8 cellular contexts compared by ENCODE assay signal in genomic region chr3:122609798-122610559, GRCh38. TPM values are rescaled to one million over a fixed set of nuclear protein-coding genes. Genes with fewer than 3 reads are reported as not detected.
DNase-seq lines count a peak whose midpoint lies in the region; ATAC-seq and TF ChIP-seq lines count a peak whose summit lies in the region.

No MANE protein-coding gene starts in this region.

- CTCF ChIA-PET in IMR-90 (lab: Yijun Ruan, JAX), result no interaction called here

- no peak for TF ChIP-seq POLR2A in IMR-90 (IDR thresholded peaks at IDR 0.05; ENCODE audit: low read depth, low read length)
- TF ChIP-seq POLR2A in adrenal gland (IDR thresholded peaks at IDR 0.05), result no peak
- no peak for TF ChIP-seq POLR2A in spleen (IDR thresholded peaks at IDR 0.05)
- no peak for TF ChIP-seq POLR2A in uterus (IDR thresholded peaks at IDR 0.05)

- intact Hi-C loops in IMR-90 (cut with micrococcal nuclease) (no loop called here), adrenal gland (cut with DNase I) (no loop called here), spleen (cut with DNase I; ENCODE audit: low total_unique reads) (no loop called here), uterus (cut with DNase I; ENCODE audit: low total_unique reads) (no loop called here), upper lobe of right lung (cut with DNase I) (no loop called here)

- H3K4me1 Mint-ChIP-seq in GM23338, result peaks cover under 1% of the 10 kb centered on the region; the same call in 2 of the 3 replicates

- no peaks in the 10 kb centered on the region for H3K36me3 Mint-ChIP-seq in GM23338 (ENCODE audit: low read depth)

- DNase-seq in GM13976 (ENCODE audit: low spot score) (peak; percentile 82), IMR-90 (peak; percentile 89), adrenal gland (peak in 1 of 7 donors; percentile 2), spleen (no peak), uterus (no peak), GM23338 (ENCODE audit: low spot score) (no peak), upper lobe of right lung (no peak)

- H2BK5ac ChIP-seq in IMR-90 (ENCODE audit: low read depth, low read length, poor library complexity, severe bottlenecking), result peak overlapping the region; percentile 87

- peak overlapping the region; percentile 74; the same call in 1 of the 2 replicates for H3K27ac ChIP-seq in IMR-90 (ENCODE audit: insufficient read depth, low read length)
- peak overlapping the region in 3 of 5 donors; percentile 19 to 60 (median 43) for H3K27ac ChIP-seq in adrenal gland
- peak overlapping the region in 5 of 8 donors; percentile 11 to 55 (median 46) for H3K27ac ChIP-seq in spleen
- no peak overlapping the region for H3K27ac ChIP-seq in uterus
- no peak overlapping the region for H3K27ac ChIP-seq in GM23338 (ENCODE audit: low read depth)
- no peak overlapping the region for H3K27ac ChIP-seq in upper lobe of right lung

- H3K4ac ChIP-seq in IMR-90 (ENCODE audit: low read depth, low read length), result peak overlapping the region; percentile 98

- peak overlapping the region; percentile 69 for H3K4me2 ChIP-seq in IMR-90 (ENCODE audit: low read depth, low read length)
- H3K4me2 ChIP-seq in GM23338, result no peak overlapping the region

- H3K23ac ChIP-seq in IMR-90 (ENCODE audit: low read depth, low read length), result peak overlapping the region; percentile 86

- H3K9me3 Mint-ChIP-seq in GM23338, result no peaks in the 10 kb centered on the region

- H3K27me3 ChIP-seq in IMR-90 (ENCODE audit: control insufficient read depth, insufficient read depth, low read length) (peaks cover 3% of the 10 kb centered on the region), adrenal gland (no peaks in the 10 kb centered on the region), spleen (replicated peaks in 1 of 7) (no peaks in the 10 kb centered on the region), uterus (no peaks in the 10 kb centered on the region), GM23338 (ENCODE audit: insufficient read depth) (no peaks in the 10 kb centered on the region), upper lobe of right lung (no peaks in the 10 kb centered on the region)

- H3K4me3 ChIP-seq in IMR-90 (ENCODE audit: insufficient read depth, low read depth, low read length), result no peak overlapping the region; the same call in 1 of the 2 replicates
- H3K4me3 ChIP-seq in adrenal gland, result peak overlapping the region in 2 of 4 donors; percentile 5 to 27
- H3K4me3 ChIP-seq in spleen, result no peak overlapping the region
- H3K4me3 ChIP-seq in uterus, result no peak overlapping the region
- H3K4me3 ChIP-seq in GM23338, result no peak overlapping the region
- no peak overlapping the region for H3K4me3 ChIP-seq in upper lobe of right lung

- peak overlapping the region; percentile 58; the same call in 1 of the 2 replicates for H3K9ac ChIP-seq in IMR-90 (ENCODE audit: low read depth, low read length)

- POLR2A ChIA-PET in IMR-90 (lab: Charles Lee; ENCODE audit: unreplicated experiment), result interaction anchor here (0.7 kb wide), 1 partner anchor 724 kb away, joined by 3 read pairs; no protein-coding TSS in a partner anchor

- 85% methylated on average over 2 of the region's 7 CpGs; no CpG with 5 or more reads in 1 of the 2 experiments for whole genome bisulfite sequencing in IMR-90 (ENCODE audit: extremely low coverage in 2 of 2, insufficient read length in 1 of 2), 2 experiments
- 63 to 70% (median 68%) methylated on average over 7 of the region's 7 CpGs for WGBS in adrenal gland, 4 donors
- 72 to 79% (median 75%) methylated on average over 7 of the region's 7 CpGs for WGBS in spleen, 5 donors

- H3K18ac ChIP-seq in IMR-90 (ENCODE audit: low read depth, low read length), result peak overlapping the region; percentile 78

- H4K20me1 ChIP-seq in IMR-90 (ENCODE audit: insufficient read depth, low read length) (no peaks in the 10 kb centered on the region), GM23338 (replicated peaks; ENCODE audit: insufficient read depth) (no peaks in the 10 kb centered on the region)

- H3K36me3 ChIP-seq in IMR-90 (ENCODE audit: control insufficient read depth, insufficient read depth, low read length), result no peaks in the 10 kb centered on the region
- no peaks in the 10 kb centered on the region for H3K36me3 ChIP-seq in adrenal gland (replicated peaks in 1 of 2)
- peaks cover 0 to 66% (median 14%) of the 10 kb centered on the region in 6 donors for H3K36me3 ChIP-seq in spleen
- H3K36me3 ChIP-seq in uterus, result no peaks in the 10 kb centered on the region
- no peaks in the 10 kb centered on the region for H3K36me3 ChIP-seq in GM23338 (ENCODE audit: insufficient read depth)
- H3K36me3 ChIP-seq in upper lobe of right lung, result no peaks in the 10 kb centered on the region

- peaks cover 0 to 2% of the 10 kb centered on the region in 2 experiments; a peak in 1 of 4 replicates for H3K79me1 ChIP-seq in IMR-90 (ENCODE audit: low read depth in 1 of 2, low read length in 2 of 2)

- no peak for TF ChIP-seq CTCF in GM13976 (IDR thresholded peaks at IDR 0.05; ENCODE audit: borderline replicate concordance, control extremely low read depth, extremely low read depth, insufficient read depth, missing control alignments)
- no peak for TF ChIP-seq CTCF in IMR-90 (conservative IDR thresholded peaks at IDR 0.05; ENCODE audit: low read depth, low read length)
- no peak for TF ChIP-seq CTCF in adrenal gland (IDR thresholded peaks at IDR 0.05)
- no peak for TF ChIP-seq CTCF in spleen (IDR thresholded peaks at IDR 0.05 in 8 of 11, conservative IDR thresholded peaks at IDR 0.05 in 3 of 11)
- no peak for TF ChIP-seq CTCF in uterus (IDR thresholded peaks at IDR 0.05)
- TF ChIP-seq CTCF in GM23338 (conservative IDR thresholded peaks at IDR 0.05; ENCODE audit: low read depth in 2 of 2), result no peak
- no peak for TF ChIP-seq CTCF in upper lobe of right lung (IDR thresholded peaks at IDR 0.05)

- dilution Hi-C loops in IMR-90 (cut with HindIII; ENCODE audit: low sequenced_read_pairs, unreplicated experiment), result no loop called here

- no TSS peak for BruUV-seq in IMR-90 (replicated peaks; lab: Mats Ljungman, UMichigan)

- H3K4me1 ChIP-seq in IMR-90 (ENCODE audit: control insufficient read depth, insufficient read depth, low read length) (peaks cover 3% of the 10 kb centered on the region), adrenal gland (replicated peaks in 1 of 2) (no peaks in the 10 kb centered on the region), spleen (peaks cover 0 to 22% (median 7%) of the 10 kb centered on the region in 6 donors), uterus (no peaks in the 10 kb centered on the region), GM23338 (ENCODE audit: insufficient read depth) (peaks cover 6% of the 10 kb centered on the region; the same call in 1 of the 2 replicates), upper lobe of right lung (no peaks in the 10 kb centered on the region)

- H2BK15ac ChIP-seq in IMR-90 (ENCODE audit: low read depth, low read length), result peak overlapping the region; percentile 98; the same call in 2 of the 3 replicates

- peak overlapping the region; percentile 77 to 98; a peak in 3 of 4 replicates for H4K8ac ChIP-seq in IMR-90 (ENCODE audit: low read depth in 2 of 2, low read length in 2 of 2)

- TF ChIP-seq RAD21 in IMR-90 (IDR thresholded peaks at IDR 0.05; ENCODE audit: low read length), result no peak

- H3K4me3 Mint-ChIP-seq in GM23338, result no peak overlapping the region

- no peaks in the 10 kb centered on the region for H3K79me2 ChIP-seq in GM23338 (replicated peaks; ENCODE audit: insufficient read depth)

- no peaks in the 10 kb centered on the region for H3K9me2 ChIP-seq in GM23338 (ENCODE audit: insufficient read depth)

- ATAC-seq in GM21723 (IDR thresholded peaks at IDR 0.05; ENCODE audit: unreplicated experiment) (peak; percentile 96), IMR-90 (ENCODE audit: low read depth) (peak; percentile 94), GM23338 (no peak), upper lobe of right lung (no peak)

- peaks cover 4% of the 10 kb centered on the region for H3K9me3 ChIP-seq in IMR-90 (ENCODE audit: control insufficient read depth, insufficient read depth, low read length)
- no peaks in the 10 kb centered on the region for H3K9me3 ChIP-seq in adrenal gland (replicated peaks in 1 of 3)
- no peaks in the 10 kb centered on the region for H3K9me3 ChIP-seq in spleen
- no peaks in the 10 kb centered on the region for H3K9me3 ChIP-seq in uterus
- H3K9me3 ChIP-seq in upper lobe of right lung, result no peaks in the 10 kb centered on the region

- H4K5ac ChIP-seq in IMR-90 (ENCODE audit: low read depth, low read length), result peak overlapping the region; percentile 92

- no peaks in the 10 kb centered on the region for H3K27me3 Mint-ChIP-seq in GM23338 (ENCODE audit: insufficient read depth, low read depth, poor library complexity)

- peaks cover 3% of the 10 kb centered on the region for H3K9me1 ChIP-seq in IMR-90 (ENCODE audit: insufficient read depth, low read length)

- H2BK120ac ChIP-seq in IMR-90 (ENCODE audit: low read depth, low read length), result peak overlapping the region; percentile 96

- H3K56ac ChIP-seq in IMR-90 (ENCODE audit: extremely low read depth, insufficient read depth, low read length), result peak overlapping the region; percentile 42; the same call in 1 of the 2 replicates

- no peak overlapping the region for H3K27ac Mint-ChIP-seq in GM23338

- H4K91ac ChIP-seq in IMR-90 (ENCODE audit: insufficient read depth, low read depth, low read length), result peak overlapping the region; percentile 89

- H2AFZ ChIP-seq in IMR-90 (replicated peaks; ENCODE audit: low read length, poor library complexity), result peak overlapping the region; percentile 84
- no peak overlapping the region for H2AFZ ChIP-seq in GM23338

- peak overlapping the region; percentile 96 for H2AK5ac ChIP-seq in IMR-90 (ENCODE audit: low read depth, low read length)

- H3K14ac ChIP-seq in IMR-90 (replicated peaks; ENCODE audit: low read depth, low read length), result peak overlapping the region; percentile 96

- H2BK20ac ChIP-seq in IMR-90 (ENCODE audit: low read depth, low read length), result peak overlapping the region; percentile 91

- no peaks in the 10 kb centered on the region for H3F3A ChIP-seq in GM23338 (replicated peaks; ENCODE audit: low read depth)

- H2AK9ac ChIP-seq in IMR-90 (replicated peaks; ENCODE audit: low read depth, low read length, poor library complexity), result peak overlapping the region; percentile 66

- in situ Hi-C loops in GM13976 (cut with MboI; ENCODE audit: low sequenced_read_pairs, unreplicated experiment) (no loop called here), IMR-90 (cut with MboI; ENCODE audit: low sequenced_read_pairs) (no loop called here)

RNA-seq across cellular contexts. Expression of gene PARP15, which starts 32.5 kb away (rescaled TPM):
- total RNA-seq in IMR-90 (2012; rRNA removed), result not detected in 2 replicates
- 0.03 and 0.10 TPM in 2 replicates for polyA plus RNA-seq in IMR-90 (2012; rRNA removed)
- 0.03 TPM in 1 of 2 replicates, not detected in the other for polyA plus RNA-seq in IMR-90 (2012; cell fraction: cytosol; rRNA removed)
- 0.08 and 0.57 TPM in 2 replicates for polyA plus RNA-seq in IMR-90 (2012; cell fraction: nucleus; rRNA removed; ENCODE audit: low replicate concordance)
- total RNA-seq in adrenal gland, result 1 to 10 TPM in 5 of 8 donors, under 1 TPM in 3; 0.12 to 2.9 (median 1.4) TPM
- 1 to 10 TPM; 1.0 to 4.3 (median 1.3) TPM for polyA plus RNA-seq in adrenal gland
- total RNA-seq in spleen, result 100 to 1,000 TPM in 1 of 7 donors, 10 to 100 TPM in 6; 59.3 to 114 (median 74.7) TPM
- 100 to 1,000 TPM in 1 of 3 donors, 10 to 100 TPM in 2; 63.3 to 128 (median 66.5) TPM for polyA plus RNA-seq in spleen
- total RNA-seq in uterus, result 1 to 10 TPM in 2 of 4 donors, under 1 TPM in 2; under 0.01 to 3.1 (median 1.6) TPM
- total RNA-seq in GM23338 (2014; rRNA removed; shearing (Covaris generic)), result 0.12 and 0.87 TPM in 2 replicates
- 0.17 and 0.39 TPM in 2 replicates for polyA plus RNA-seq in GM23338 (2016; fragmentation: Nextera tagmentation; extraction: Ambion mirVana)
- total RNA-seq in upper lobe of right lung, result 9.7 TPM

RNA-seq across cellular contexts. Expression of gene DTX3L, which starts 45.8 kb away (rescaled TPM):
- total RNA-seq in IMR-90 (2012; rRNA removed) (7.9 and 8.9 TPM in 2 replicates), adrenal gland (10 to 100 TPM; 18.8 to 46.6 (median 31.8) TPM), spleen (10 to 100 TPM; 47.1 to 68.4 (median 67.4) TPM), uterus (10 to 100 TPM; 12.9 to 38.9 (median 23.3) TPM), upper lobe of right lung (67.5 TPM)
- polyA plus RNA-seq in IMR-90 (2012; rRNA removed) (3.0 and 4.1 TPM in 2 replicates), adrenal gland (10 to 100 TPM in 1 of 3 donors, 1 to 10 TPM in 2; 6.0 to 25.4 (median 8.0) TPM), spleen (10 to 100 TPM; 11.0 to 24.8 (median 11.5) TPM), GM23338 (2016; fragmentation: Nextera tagmentation; extraction: Ambion mirVana) (1.8 and 2.1 TPM in 2 replicates)
- 1.5 and 2.4 TPM in 2 replicates for polyA plus RNA-seq in IMR-90 (2012; cell fraction: cytosol; rRNA removed)
- 0.60 and 2.5 TPM in 2 replicates for polyA plus RNA-seq in IMR-90 (2012; cell fraction: nucleus; rRNA removed; ENCODE audit: low replicate concordance)
- 6.8 TPM in 2 replicates for total RNA-seq in GM23338 (2014; rRNA removed; shearing (Covaris generic))

RNA-seq across cellular contexts. Expression of gene PARP9, which starts 45.9 kb away (rescaled TPM):
- 7.7 and 8.6 TPM in 2 replicates for total RNA-seq in IMR-90 (2012; rRNA removed)
- 5.5 and 6.7 TPM in 2 replicates for polyA plus RNA-seq in IMR-90 (2012; rRNA removed)
- 1.9 and 2.1 TPM in 2 replicates for polyA plus RNA-seq in IMR-90 (2012; cell fraction: cytosol; rRNA removed)
- 1.3 and 9.0 TPM in 2 replicates for polyA plus RNA-seq in IMR-90 (2012; cell fraction: nucleus; rRNA removed; ENCODE audit: low replicate concordance)
- total RNA-seq in adrenal gland, result 10 to 100 TPM; 20.8 to 65.9 (median 43.4) TPM
- polyA plus RNA-seq in adrenal gland, result 10 to 100 TPM; 29.5 to 70.5 (median 32.3) TPM
- total RNA-seq in spleen, result 10 to 100 TPM; 56.9 to 72.6 (median 70.4) TPM
- polyA plus RNA-seq in spleen, result 10 to 100 TPM; 24.0 to 51.7 (median 27.6) TPM
- total RNA-seq in uterus, result 10 to 100 TPM; 16.8 to 80.7 (median 35.8) TPM
- 2.2 and 3.9 TPM in 2 replicates for total RNA-seq in GM23338 (2014; rRNA removed; shearing (Covaris generic))
- 1.8 and 2.1 TPM in 2 replicates for polyA plus RNA-seq in GM23338 (2016; fragmentation: Nextera tagmentation; extraction: Ambion mirVana)
- 70.8 TPM for total RNA-seq in upper lobe of right lung

Comparison
In these comparisons a context has a peak if more than half of its experiments do, and no peak if none do; other contexts are left out.
1. DNase-seq: peak in GM13976 (single experiment) and IMR-90 (single experiment); none in spleen (single experiment), uterus (0 of 2), GM23338 (single experiment) and upper lobe of right lung (single experiment).
2. ATAC-seq: peak in GM21723 (single experiment) and IMR-90 (single experiment); none in GM23338 (single experiment) and upper lobe of right lung (single experiment).
3. H3K27ac ChIP-seq: peak in IMR-90 (single experiment), adrenal gland (3 of 5) and spleen (5 of 8); none in uterus (0 of 2), GM23338 (single experiment) and upper lobe of right lung (single experiment).